In the genomic region with DNA sequence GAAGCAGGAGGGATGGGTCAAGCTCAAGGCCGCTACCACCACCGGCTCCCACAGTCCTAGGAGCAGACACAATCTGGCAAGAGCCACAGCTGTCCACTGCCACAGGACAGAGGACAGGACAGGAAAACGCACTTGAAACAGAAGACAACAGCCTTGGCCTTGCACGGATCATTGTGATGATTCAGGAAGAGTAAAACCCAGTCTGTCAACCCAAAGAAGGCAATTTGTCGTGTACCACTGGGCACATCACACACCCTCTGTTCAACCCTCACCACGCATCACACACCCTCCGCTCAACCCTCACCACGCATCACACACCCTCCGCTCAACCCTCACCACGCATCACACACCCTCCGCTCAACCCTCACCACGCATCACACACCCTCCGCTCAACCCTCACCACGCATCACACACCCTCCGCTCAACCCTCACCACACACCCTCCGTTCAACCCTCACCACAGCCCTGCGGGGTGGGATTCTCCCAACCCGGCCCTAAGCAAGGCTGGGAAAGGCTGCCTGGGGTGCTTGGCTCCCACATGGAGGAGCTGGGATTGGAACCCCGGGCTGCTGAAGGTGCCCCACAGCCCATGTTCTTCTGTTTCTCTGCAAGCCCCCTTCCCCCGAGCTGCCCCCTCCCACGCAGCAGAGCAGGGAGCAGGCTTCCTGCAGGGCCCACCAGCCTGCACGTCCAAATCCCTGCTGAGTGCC, we compare ENCODE assay signal across 6 cellular contexts. TPM values are rescaled to one million over a fixed set of nuclear protein-coding genes. Genes with fewer than 3 reads are reported as not detected.
DNase-seq lines count a peak whose midpoint lies in the region; ATAC-seq and TF ChIP-seq lines count a peak whose summit lies in the region.

No MANE protein-coding gene starts in this region.

- H3K27me3 Mint-ChIP-seq in activated T-helper 1 cell treated with anti-CD3 and anti-CD28 coated beads, Interleukin-12 subunit alpha, Interleukin-12 subunit beta, Interleukin-2, Interleukin-4 antibody, amounts not matched to agents 30 ng/mL and 10 ng/mL and 1 ng/mL, durations not matched to agents 14 hours and 24 hours and 36 hours (ENCODE audit: insufficient read depth), result no peaks in the 10 kb centered on the region
- H3K27me3 Mint-ChIP-seq in natural killer cell (ENCODE audit: low read depth in 2 of 2), result no peaks in the 10 kb centered on the region

- no peak for TF ChIP-seq CTCF in natural killer cell (IDR thresholded peaks at IDR 0.05)

- no peaks in the 10 kb centered on the region for H3K9me3 Mint-ChIP-seq in activated T-helper 1 cell treated with anti-CD3 and anti-CD28 coated beads, Interleukin-12 subunit alpha, Interleukin-12 subunit beta, Interleukin-2, Interleukin-4 antibody, amounts not matched to agents 30 ng/mL and 10 ng/mL and 1 ng/mL, durations not matched to agents 14 hours and 24 hours and 36 hours
- no peaks in the 10 kb centered on the region for H3K9me3 Mint-ChIP-seq in natural killer cell

- peak overlapping the region; percentile 29 for H3K4me3 Mint-ChIP-seq in activated T-helper 1 cell treated with anti-CD3 and anti-CD28 coated beads, Interleukin-12 subunit alpha, Interleukin-12 subunit beta, Interleukin-2, Interleukin-4 antibody, amounts not matched to agents 30 ng/mL and 10 ng/mL and 1 ng/mL, durations not matched to agents 14 hours and 24 hours and 36 hours
- H3K4me3 Mint-ChIP-seq in natural killer cell, result peak overlapping the region; percentile 83

- peaks cover 38% of the 10 kb centered on the region for H3K36me3 Mint-ChIP-seq in activated T-helper 1 cell treated with anti-CD3 and anti-CD28 coated beads, Interleukin-12 subunit alpha, Interleukin-12 subunit beta, Interleukin-2, Interleukin-4 antibody, amounts not matched to agents 30 ng/mL and 10 ng/mL and 1 ng/mL, durations not matched to agents 14 hours and 24 hours and 36 hours (ENCODE audit: low read depth)
- no peaks in the 10 kb centered on the region for H3K36me3 Mint-ChIP-seq in natural killer cell

- H3K27ac Mint-ChIP-seq in activated T-helper 1 cell treated with anti-CD3 and anti-CD28 coated beads, Interleukin-12 subunit alpha, Interleukin-12 subunit beta, Interleukin-2, Interleukin-4 antibody, amounts not matched to agents 30 ng/mL and 10 ng/mL and 1 ng/mL, durations not matched to agents 14 hours and 24 hours and 36 hours, result peak overlapping the region; percentile 66
- H3K27ac Mint-ChIP-seq in natural killer cell, result peak overlapping the region; percentile 95 to 96

- H3K4me1 Mint-ChIP-seq in activated T-helper 1 cell treated with anti-CD3 and anti-CD28 coated beads, Interleukin-12 subunit alpha, Interleukin-12 subunit beta, Interleukin-2, Interleukin-4 antibody, amounts not matched to agents 30 ng/mL and 10 ng/mL and 1 ng/mL, durations not matched to agents 14 hours and 24 hours and 36 hours (ENCODE audit: low read depth), result peaks cover 77% of the 10 kb centered on the region
- peaks cover 72 to 84% of the 10 kb centered on the region in 2 donors for H3K4me1 Mint-ChIP-seq in natural killer cell

- DNase-seq in ELR (ENCODE audit: low read depth) (peak; percentile 35), natural killer cell (no peak), ureter (ENCODE audit: low spot score) (no peak)
- no peak for DNase-seq in activated T-helper 1 cell treated with anti-CD3 and anti-CD28 coated beads, Interleukin-12 subunit alpha, Interleukin-12 subunit beta, Interleukin-2, Interleukin-4 antibody, amounts not matched to agents 30 ng/mL and 10 ng/mL and 1 ng/mL, durations not matched to agents 14 hours and 24 hours and 36 hours (ENCODE audit: low spot score)

- intact Hi-C loops in activated T-helper 1 cell treated with anti-CD3 and anti-CD28 coated beads, Interleukin-12 subunit alpha, Interleukin-12 subunit beta, Interleukin-2, Interleukin-4 antibody, amounts not matched to agents 30 ng/mL and 10 ng/mL and 1 ng/mL, durations not matched to agents 14 hours and 24 hours and 36 hours (cut with micrococcal nuclease), result loop anchor here (1.0 kb wide), 1 partner anchor 10 kb away; no protein-coding TSS in a partner anchor
- intact Hi-C loops in natural killer cell (cut with micrococcal nuclease), result loop anchor here (1.0 kb wide), 1 partner anchor 8 kb away; no protein-coding TSS in a partner anchor

- ATAC-seq in natural killer cell, result peak in 1 of 3 donors; percentile 5
- ATAC-seq in esophagus mucosa, result no peak
- ATAC-seq in GM19023 (IDR thresholded peaks at IDR 0.05; ENCODE audit: unreplicated experiment), result no peak

RNA-seq across cellular contexts. Expression of a gene that starts 11.3 kb away (rescaled TPM):
- 0.29 and 0.44 TPM in 2 replicates for total RNA-seq in activated T-helper 1 cell treated with anti-CD3 and anti-CD28 coated beads, Interleukin-12 subunit alpha, Interleukin-12 subunit beta, Interleukin-2, Interleukin-4 antibody, amounts not matched to agents 30 ng/mL and 10 ng/mL and 1 ng/mL, durations not matched to agents 14 hours and 24 hours and 36 hours
- total RNA-seq in natural killer cell, result 10 to 100 TPM in 2 of 3 donors, 1 to 10 TPM in 1; 8.2 to 12.7 (median 10.7) TPM
- 20.5 TPM for total RNA-seq in esophagus mucosa
- 28.5 TPM for total RNA-seq in ureter

RNA-seq across cellular contexts. Expression of a gene that starts 22.7 kb away (rescaled TPM):
- 88.0 and 96.9 TPM in 2 replicates for total RNA-seq in activated T-helper 1 cell treated with anti-CD3 and anti-CD28 coated beads, Interleukin-12 subunit alpha, Interleukin-12 subunit beta, Interleukin-2, Interleukin-4 antibody, amounts not matched to agents 30 ng/mL and 10 ng/mL and 1 ng/mL, durations not matched to agents 14 hours and 24 hours and 36 hours
- total RNA-seq in natural killer cell (100 to 1,000 TPM; 218 to 246 (median 225) TPM), esophagus mucosa (25.6 TPM), ureter (47.3 TPM)

RNA-seq across cellular contexts. Expression of a gene that starts 45.4 kb away (rescaled TPM):
- 39.6 and 43.8 TPM in 2 replicates for total RNA-seq in activated T-helper 1 cell treated with anti-CD3 and anti-CD28 coated beads, Interleukin-12 subunit alpha, Interleukin-12 subunit beta, Interleukin-2, Interleukin-4 antibody, amounts not matched to agents 30 ng/mL and 10 ng/mL and 1 ng/mL, durations not matched to agents 14 hours and 24 hours and 36 hours
- total RNA-seq in natural killer cell, result 10 to 100 TPM; 29.3 to 42.2 (median 32.2) TPM
- 15.6 TPM for total RNA-seq in esophagus mucosa
- 18.7 TPM for total RNA-seq in ureter

RNA-seq across cellular contexts. Expression of a gene that starts 52.7 kb away (rescaled TPM):
- 70.2 and 70.7 TPM in 2 replicates for total RNA-seq in activated T-helper 1 cell treated with anti-CD3 and anti-CD28 coated beads, Interleukin-12 subunit alpha, Interleukin-12 subunit beta, Interleukin-2, Interleukin-4 antibody, amounts not matched to agents 30 ng/mL and 10 ng/mL and 1 ng/mL, durations not matched to agents 14 hours and 24 hours and 36 hours
- total RNA-seq in natural killer cell, result 10 to 100 TPM; 38.3 to 40.6 (median 38.7) TPM
- total RNA-seq in esophagus mucosa, result 5.4 TPM
- total RNA-seq in ureter, result 14.0 TPM
